8 cellular contexts compared by ENCODE assay signal in the genomic region with DNA sequence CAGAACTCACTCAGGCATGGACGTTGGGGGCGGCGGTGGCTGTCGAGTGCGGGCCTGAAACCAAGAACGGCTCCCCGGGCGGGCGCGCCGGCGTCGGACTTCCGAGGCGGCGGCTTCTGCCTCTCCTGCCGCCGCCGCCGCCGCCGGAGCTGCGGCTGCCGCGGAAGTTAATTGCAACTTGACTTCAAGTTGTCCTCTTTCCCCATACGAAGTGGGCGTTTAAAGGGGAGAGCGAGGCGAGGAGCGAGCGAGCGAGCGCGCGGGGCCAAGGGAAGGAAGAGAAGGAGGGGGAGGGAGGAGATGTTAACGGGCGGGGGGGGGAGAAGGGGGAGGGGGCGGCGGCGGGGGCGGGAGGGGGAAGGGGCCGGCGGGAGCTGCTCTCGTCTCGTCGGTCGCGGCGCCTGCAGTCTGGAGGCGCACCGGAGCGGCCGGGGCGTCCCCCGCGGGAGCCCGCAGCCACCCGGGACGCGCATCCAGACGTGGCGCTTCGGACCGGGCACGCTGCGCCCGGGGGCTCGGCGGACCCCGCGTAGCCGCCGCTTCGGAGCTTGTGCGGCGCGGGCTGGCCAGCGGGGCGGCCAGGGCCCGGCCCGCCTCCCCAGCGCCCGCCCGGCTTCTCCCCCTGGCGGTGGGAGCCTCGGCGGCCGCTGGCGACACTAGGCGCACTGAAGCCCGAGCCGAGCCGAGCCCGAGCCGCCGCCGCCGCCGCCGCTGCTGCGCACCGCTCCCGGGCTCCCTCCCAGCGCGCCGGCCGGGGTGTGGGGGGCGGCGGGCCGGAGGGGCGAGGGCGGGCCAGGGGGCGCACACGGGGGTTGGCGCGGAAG. TPM values are rescaled to one million over a fixed set of nuclear protein-coding genes. Genes with fewer than 3 reads are reported as not detected.
DNase-seq lines count a peak whose midpoint lies in the region; ATAC-seq and TF ChIP-seq lines count a peak whose summit lies in the region.

No MANE protein-coding gene starts in this region.

- H3K9me3 ChIP-seq in BLaER1 (peaks cover 19% of the 10 kb centered on the region), parathyroid adenoma (ENCODE audit: control insufficient read depth, low read length) (no peaks in the 10 kb centered on the region)

- H3K36me3 ChIP-seq in BLaER1: peaks cover 14% of the 10 kb centered on the region
- H3K36me3 ChIP-seq in parathyroid adenoma (ENCODE audit: control insufficient read depth, insufficient read depth, low read length): no peaks in the 10 kb centered on the region

- peak overlapping the region; percentile 86 for H3K9ac ChIP-seq in BLaER1
- no peak overlapping the region for H3K9ac ChIP-seq in parathyroid adenoma

- H3K4me2 ChIP-seq in BLaER1 (peak overlapping the region; percentile 96), parathyroid adenoma (ENCODE audit: low read length) (peak overlapping the region; percentile 71)

- H3K4me3 ChIP-seq in BLaER1: peak overlapping the region; percentile 90
- peak overlapping the region; percentile 61 for H3K4me3 ChIP-seq in parathyroid adenoma (ENCODE audit: low read depth, low read length)

- no peaks in the 10 kb centered on the region for H3K79me2 ChIP-seq in parathyroid adenoma

- peaks cover 60% of the 10 kb centered on the region for H3K4me1 ChIP-seq in BLaER1
- H3K4me1 ChIP-seq in parathyroid adenoma: no peaks in the 10 kb centered on the region

- H3K27ac ChIP-seq in BLaER1 (peak overlapping the region; percentile 89), parathyroid adenoma (no peak overlapping the region)

- ATAC-seq in HG03457 (IDR thresholded peaks at IDR 0.05; ENCODE audit: unreplicated experiment): peak; percentile 88

- peaks cover 35% of the 10 kb centered on the region for H4K20me1 ChIP-seq in BLaER1

- DNase-seq in GM19238 (ENCODE audit: insufficient read length, low spot score) (peak; percentile 46), RPMI8226 (peak; percentile 80), activated gamma-delta T cell (lab: John Stamatoyannopoulos, UW) (peak; percentile 72), glomerular visceral epithelial cell (ENCODE audit: extremely low spot score) (peak; percentile 38), ureter (ENCODE audit: low spot score) (peak; percentile 66)

- TF ChIP-seq CTCF in parathyroid adenoma (IDR thresholded peaks at IDR 0.05): no peak

- H3K27me3 ChIP-seq in BLaER1: peaks cover 16% of the 10 kb centered on the region
- H3K27me3 ChIP-seq in parathyroid adenoma (ENCODE audit: control insufficient read depth, insufficient read depth, low read length): no peaks in the 10 kb centered on the region

- peak overlapping the region; percentile 83 for H2AFZ ChIP-seq in parathyroid adenoma

RNA-seq across cellular contexts. Expression of gene SATB1, which starts 19.7 kb away (rescaled TPM):
- 59.7 TPM for total RNA-seq in ureter
